In genomic region chr7:92588561-92588960, GRCh38 we compare ENCODE assay signal across 8 cellular contexts. TPM values are rescaled to one million over a fixed set of nuclear protein-coding genes. Genes with fewer than 3 reads are reported as not detected.
DNase-seq lines count a peak whose midpoint lies in the region; ATAC-seq, FAIRE-seq and TF ChIP-seq lines count a peak whose summit lies in the region.

No MANE protein-coding gene starts in this region.

- FAIRE-seq in small intestine (lab: Jason Lieb, UNC) = no peak

- H3K9ac ChIP-seq in SK-N-SH = peak overlapping the region; percentile 82; the same call in 1 of the 2 replicates

- H3K27ac ChIP-seq in SK-N-SH (ENCODE audit: low read depth in 2 of 2, low read length in 1 of 2) (peak overlapping the region in 1 of 2 experiments; percentile 95; a peak in 1 of 4 replicates), small intestine (ENCODE audit: low read depth in 1 of 2, low read length in 1 of 2) (no peak overlapping the region)

- H3K9me3 ChIP-seq in SK-N-SH = no peaks in the 10 kb centered on the region
- H3K9me3 ChIP-seq in small intestine (ENCODE audit: control insufficient read depth, low read depth) = no peaks in the 10 kb centered on the region

- H3K9me2 ChIP-seq in SK-N-SH = no peaks in the 10 kb centered on the region

- POLR2A ChIA-PET in SK-N-SH (lab: Yijun Ruan, JAX) = interaction anchor here (0.6 kb wide), 1 partner anchor 60 kb away, joined by 3 read pairs; the partner anchor contains the start of genes PEX1 and RBM48

- peaks cover 9% of the 10 kb centered on the region for H3F3A ChIP-seq in SK-N-SH (replicated peaks; ENCODE audit: insufficient read depth)

- H3K36me3 ChIP-seq in SK-N-SH (replicated peaks in 1 of 2; ENCODE audit: control insufficient read depth in 1 of 2, insufficient read depth in 2 of 2, low read length in 1 of 2) (peaks cover 14 to 22% of the 10 kb centered on the region in 2 experiments), small intestine (ENCODE audit: control insufficient read depth in 2 of 2, insufficient read depth in 2 of 2, low read length in 2 of 2) (no peaks in the 10 kb centered on the region)

- CTCF ChIA-PET in SK-N-SH (lab: Yijun Ruan, JAX) = interaction anchor here (2.8 to 3.4 kb wide), 2 partner anchors 15 to 60 kb away, joined by 8 to 36 read pairs; partner anchors contain the start of genes PEX1 and RBM48

- no peak for TF ChIP-seq RAD21 in SK-N-SH (IDR thresholded peaks at IDR 0.05; ENCODE audit: low read length)

- 64% methylated on average over 9 of the region's 9 CpGs for WGBS in SK-N-SH (ENCODE audit: low lambda C conversion rate)
- 76 to 78% (median 78%) methylated on average over 9 of the region's 9 CpGs for WGBS in small intestine, 3 donors

- DNase-seq in SK-N-SH = no peak
- peak; percentile 72 for DNase-seq in SKM-1 (lab: John Stamatoyannopoulos, UW; ENCODE audit: unreplicated experiment)
- DNase-seq in epithelial cell of proximal tubule (ENCODE audit: low read depth) = no peak
- peak; percentile 5 for DNase-seq in stimulated activated CD4-positive, alpha-beta T cell treated with anti-CD3 and anti-CD28 coated beads, Interleukin-4, amount 100 ng/mL, for 1 hour
- no peak for DNase-seq in small intestine
- no peak for DNase-seq in activated gamma-delta T cell treated with Interleukin-2 at 50 U/mL for 16 hours

- ATAC-seq in SK-N-SH treated with all-trans-retinoic acid at 6 μM for 48 hours (no peak), HG03175 (IDR thresholded peaks at IDR 0.05; ENCODE audit: unreplicated experiment) (no peak)

- no peak overlapping the region for H2AFZ ChIP-seq in SK-N-SH (ENCODE audit: low read depth)

- H3K27me3 ChIP-seq in SK-N-SH (ENCODE audit: insufficient read depth) (no peaks in the 10 kb centered on the region), small intestine (ENCODE audit: control insufficient read depth in 2 of 2, insufficient read depth in 2 of 2, low read length in 2 of 2) (no peaks in the 10 kb centered on the region)

- no peak for TF ChIP-seq EP300 in SK-N-SH (IDR thresholded peaks at IDR 0.05; ENCODE audit: borderline replicate concordance in 1 of 2, low read depth in 1 of 2, low read length in 1 of 2)

- H3K4me1 ChIP-seq in SK-N-SH (ENCODE audit: control insufficient read depth in 1 of 2, insufficient read depth in 2 of 2, low read depth in 1 of 2, low read length in 1 of 2) (peaks cover 14 to 17% of the 10 kb centered on the region in 2 experiments; a peak in 3 of 4 replicates), small intestine (ENCODE audit: control insufficient read depth in 2 of 2, insufficient read depth in 1 of 2, low read depth in 1 of 2, low read length in 1 of 2) (peaks cover 0 to 6% of the 10 kb centered on the region in 2 donors)

- H3K4me3 ChIP-seq in SK-N-SH (ENCODE audit: low read depth in 2 of 2, low read length in 1 of 2) (peak overlapping the region; percentile 82 to 90), epithelial cell of proximal tubule (ENCODE audit: low read depth, low read length) (peak overlapping the region; percentile 70), small intestine (ENCODE audit: low read depth in 1 of 2, low read length in 2 of 2) (peak overlapping the region in 1 of 2 donors; percentile 7)

- H3K79me2 ChIP-seq in SK-N-SH (ENCODE audit: insufficient read depth) = peaks cover 66% of the 10 kb centered on the region

- H4K20me1 ChIP-seq in SK-N-SH (ENCODE audit: insufficient read depth) = peaks cover 58% of the 10 kb centered on the region

- peak overlapping the region; percentile 81 for H3K4me2 ChIP-seq in SK-N-SH

- TF ChIP-seq CTCF in SK-N-SH (IDR thresholded peaks at IDR 0.05) = no peak
- no peak for TF ChIP-seq CTCF in epithelial cell of proximal tubule (conservative IDR thresholded peaks at IDR 0.05; ENCODE audit: low read depth, low read length)

TF ChIP-seq in SK-N-SH, 30 proteins besides CTCF, POLR2A, EP300 and RAD21:
- no peak for TF ChIP-seq RFX5 (IDR thresholded peaks at IDR 0.05; ENCODE audit: low read length)
- TF ChIP-seq SMC3 (IDR thresholded peaks at IDR 0.05; ENCODE audit: low read depth, low read length) = no peak
- no peak for TF ChIP-seq TEAD4 (IDR thresholded peaks at IDR 0.05; ENCODE audit: borderline replicate concordance, insufficient read depth)
- no peak for TF ChIP-seq FOXM1 (IDR thresholded peaks at IDR 0.05; ENCODE audit: low read depth)
- no peak for TF ChIP-seq TCF12 (IDR thresholded peaks at IDR 0.05)
- TF ChIP-seq ZBTB33 (IDR thresholded peaks at IDR 0.05; ENCODE audit: borderline replicate concordance, low read depth) = no peak
- no peak for TF ChIP-seq FOSL2 (IDR thresholded peaks at IDR 0.05; ENCODE audit: borderline replicate concordance, low read depth)
- no peak for TF ChIP-seq NRF1 (IDR thresholded peaks at IDR 0.05; ENCODE audit: low read depth, low read length)
- no peak for TF ChIP-seq ELF1 (IDR thresholded peaks at IDR 0.05)
- TF ChIP-seq USF1 (IDR thresholded peaks at IDR 0.05; ENCODE audit: borderline replicate concordance, low read depth) = no peak
- no peak for TF ChIP-seq GABPA (IDR thresholded peaks at IDR 0.05; ENCODE audit: low read depth)

TF ChIP-seq in SK-N-SH treated with all-trans-retinoic acid at 6 μM for 48 hours, 23 proteins besides CTCF, POLR2A, EP300 and RAD21:
- TF ChIP-seq CREB5 (CRISPR knock-in tag; IDR thresholded peaks at IDR 0.05; ENCODE audit: low read depth) = no peak
- no peak for TF ChIP-seq TOX (CRISPR knock-in tag; IDR thresholded peaks at IDR 0.05; ENCODE audit: borderline replicate concordance)
- TF ChIP-seq TCF4 (CRISPR knock-in tag; IDR thresholded peaks at IDR 0.05; ENCODE audit: borderline replicate concordance) = no peak
- no peak for TF ChIP-seq ISL1 (CRISPR knock-in tag; IDR thresholded peaks at IDR 0.05)
- no peak for TF ChIP-seq RARB (CRISPR knock-in tag; IDR thresholded peaks at IDR 0.05)
- TF ChIP-seq OSR1 (CRISPR knock-in tag; IDR thresholded peaks at IDR 0.05) = no peak
- TF ChIP-seq GLIS3 (CRISPR knock-in tag; IDR thresholded peaks at IDR 0.05) = no peak
- no peak for TF ChIP-seq TSHZ2 (CRISPR knock-in tag; IDR thresholded peaks at IDR 0.05)
- TF ChIP-seq ZNF8 (CRISPR knock-in tag; IDR thresholded peaks at IDR 0.05) = no peak
- no peak for TF ChIP-seq ZNF70 (CRISPR knock-in tag; IDR thresholded peaks at IDR 0.05)
- TF ChIP-seq ZC3H10 (CRISPR knock-in tag; IDR thresholded peaks at IDR 0.05) = no peak
- no peak for TF ChIP-seq CSDC2 (CRISPR knock-in tag; IDR thresholded peaks at IDR 0.05)
- TF ChIP-seq ARNTL (CRISPR knock-in tag; IDR thresholded peaks at IDR 0.05; ENCODE audit: borderline replicate concordance, low read depth) = no peak

RNA-seq across cellular contexts. Expression of gene FAM133B, which starts 1.6 kb away (rescaled TPM):
- polyA plus RNA-seq in SK-N-SH (2012; rRNA removed) = 13.8 and 16.3 TPM in 2 replicates
- polyA plus RNA-seq in SK-N-SH (2012; cell fraction: cytosol; rRNA removed) = 14.7 and 21.1 TPM in 2 replicates
- 13.0 and 33.6 TPM in 2 replicates for polyA plus RNA-seq in SK-N-SH (2012; cell fraction: nucleus; rRNA removed)
- 14.3 and 20.2 TPM in 2 replicates for total RNA-seq in epithelial cell of proximal tubule
- polyA plus RNA-seq in small intestine = 10 to 100 TPM; 14.2 to 25.4 (median 23.7) TPM

RNA-seq across cellular contexts. Expression of gene RBM48, which starts 60.0 kb away (rescaled TPM):
- polyA plus RNA-seq in SK-N-SH (2012; rRNA removed) (4.7 and 6.4 TPM in 2 replicates), small intestine (1 to 10 TPM; 6.4 to 7.3 (median 6.9) TPM)
- 5.9 and 7.1 TPM in 2 replicates for polyA plus RNA-seq in SK-N-SH (2012; cell fraction: cytosol; rRNA removed)
- polyA plus RNA-seq in SK-N-SH (2012; cell fraction: nucleus; rRNA removed) = 9.4 and 16.2 TPM in 2 replicates
- total RNA-seq in epithelial cell of proximal tubule = 6.1 and 6.6 TPM in 2 replicates

Comparison
In these comparisons a context has a peak if more than half of its experiments do, and no peak if none do; other contexts are left out.
1. DNase-seq: peak in SKM-1 (single experiment) and stimulated activated CD4-positive, alpha-beta T cell treated with anti-CD3 and anti-CD28 coated beads, Interleukin-4, amount 100 ng/mL, for 1 hour (single experiment); none in SK-N-SH (single experiment), epithelial cell of proximal tubule (single experiment), small intestine (single experiment) and activated gamma-delta T cell treated with Interleukin-2 at 50 U/mL for 16 hours (single experiment).